In genomic region chr17:39209317-39210092, GRCh38 we compare ENCODE assay signal across 8 cellular contexts. TPM values are rescaled to one million over a fixed set of nuclear protein-coding genes. Genes with fewer than 3 reads are reported as not detected.
DNase-seq lines count a peak whose midpoint lies in the region; ATAC-seq and TF ChIP-seq lines count a peak whose summit lies in the region.

No MANE protein-coding gene starts in this region.

- DNase-seq in T-helper 17 cell (peak; percentile 33 to 47 (median 46)), astrocyte of the cerebellum (ENCODE audit: low read depth) (no peak), GM19238 (ENCODE audit: insufficient read length, low spot score) (no peak)

- peak overlapping the region; percentile 84 for H3K4me2 ChIP-seq in skeletal muscle satellite cell (ENCODE audit: low read length)

- H3K4me1 Mint-ChIP-seq in T-helper 17 cell, result peaks cover 12% of the 10 kb centered on the region

- H3K27me3 ChIP-seq in iPS-18a (ENCODE audit: control insufficient read depth, insufficient read depth, low read length), result peaks cover 9% of the 10 kb centered on the region
- H3K27me3 ChIP-seq in skeletal muscle satellite cell (ENCODE audit: control insufficient read depth, insufficient read depth, low read length), result no peaks in the 10 kb centered on the region

- peaks cover 7% of the 10 kb centered on the region for H3K36me3 ChIP-seq in iPS-18a (ENCODE audit: control insufficient read depth, low read depth, low read length)
- H3K36me3 ChIP-seq in skeletal muscle satellite cell (ENCODE audit: insufficient read depth, low read length), result peaks cover 8% of the 10 kb centered on the region

- H3K27ac ChIP-seq in iPS-18a (ENCODE audit: low read length), result no peak overlapping the region

- ATAC-seq in GM21360 (IDR thresholded peaks at IDR 0.05; ENCODE audit: unreplicated experiment) (peak; percentile 38), T-helper 17 cell (peak; percentile 65), GM19023 (IDR thresholded peaks at IDR 0.05; ENCODE audit: unreplicated experiment) (no peak), GM18498 (IDR thresholded peaks at IDR 0.05; ENCODE audit: unreplicated experiment) (no peak)

- H3K36me3 Mint-ChIP-seq in T-helper 17 cell (ENCODE audit: low read depth), result no peaks in the 10 kb centered on the region

- H3K4me1 ChIP-seq in iPS-18a (ENCODE audit: control insufficient read depth, low read depth, low read length) (peaks cover 4% of the 10 kb centered on the region), skeletal muscle satellite cell (ENCODE audit: control insufficient read depth, insufficient read depth, low read length) (peaks cover 40% of the 10 kb centered on the region)

- no peak overlapping the region for H3K27ac Mint-ChIP-seq in T-helper 17 cell

- in situ Hi-C loops in astrocyte of the cerebellum (cut with HindIII; ENCODE audit: low sequenced_read_pairs), result no loop called here

- peak overlapping the region; percentile 68 for H3K4me3 Mint-ChIP-seq in T-helper 17 cell

- H3K9me3 ChIP-seq in T-helper 17 cell (ENCODE audit: control insufficient read depth, low read length, poor library complexity, severe bottlenecking), result no peaks in the 10 kb centered on the region
- no peaks in the 10 kb centered on the region for H3K9me3 ChIP-seq in iPS-18a (ENCODE audit: control insufficient read depth, low read depth, low read length)
- no peaks in the 10 kb centered on the region for H3K9me3 ChIP-seq in skeletal muscle satellite cell (replicated peaks; ENCODE audit: low read length)

- H3K4me3 ChIP-seq in astrocyte of the cerebellum (ENCODE audit: low read depth, low read length) (peak overlapping the region; percentile 31), iPS-18a (ENCODE audit: low read length) (peak overlapping the region; percentile 29), skeletal muscle satellite cell (ENCODE audit: low read length) (peak overlapping the region; percentile 63)

- TF ChIP-seq CTCF in astrocyte of the cerebellum (IDR thresholded peaks at IDR 0.05; ENCODE audit: low read depth, low read length, missing control alignments), result no peak

- H3K27me3 Mint-ChIP-seq in T-helper 17 cell, result peaks cover 20% of the 10 kb centered on the region

- H3K9ac ChIP-seq in iPS-18a (ENCODE audit: low read length) (no peak overlapping the region), skeletal muscle satellite cell (ENCODE audit: low read depth, low read length) (peak overlapping the region; percentile 76)

RNA-seq across cellular contexts. Expression of gene RPL19, which starts 9.4 kb away (rescaled TPM):
- total RNA-seq in T-helper 17 cell, result 1,000 to 10,000 TPM; 3,035 to 3,199 TPM
- 2,094 and 2,393 TPM in 2 replicates for total RNA-seq in skeletal muscle satellite cell (2012; rRNA removed)

RNA-seq across cellular contexts. Expression of gene CACNB1, which starts 12.0 kb away (rescaled TPM):
- 10 to 100 TPM; 21.4 to 21.9 TPM for total RNA-seq in T-helper 17 cell
- 4.6 and 5.9 TPM in 2 replicates for total RNA-seq in skeletal muscle satellite cell (2012; rRNA removed)

RNA-seq across cellular contexts. Expression of gene STAC2, which starts 16.2 kb away (rescaled TPM):
- not detected for total RNA-seq in T-helper 17 cell
- total RNA-seq in skeletal muscle satellite cell (2012; rRNA removed), result under 0.01 TPM in 2 replicates

RNA-seq across cellular contexts. Expression of gene ARL5C, which starts 43.5 kb away (rescaled TPM):
- total RNA-seq in T-helper 17 cell, result not detected
- not detected in 2 replicates for total RNA-seq in skeletal muscle satellite cell (2012; rRNA removed)

RNA-seq across cellular contexts. Expression of gene PLXDC1, which starts 58.1 kb away (rescaled TPM):
- total RNA-seq in T-helper 17 cell, result 10 to 100 TPM in 1 of 2 donors, 1 to 10 TPM in 1; 7.5 to 11.7 TPM
- total RNA-seq in skeletal muscle satellite cell (2012; rRNA removed), result 0.22 and 0.25 TPM in 2 replicates

Comparison
In these comparisons a context has a peak if more than half of its experiments do, and no peak if none do; other contexts are left out.
1. ATAC-seq: peak in GM21360 (single experiment) and T-helper 17 cell (single experiment); none in GM19023 (single experiment) and GM18498 (single experiment).
2. DNase-seq: peak in T-helper 17 cell (3 of 3); none in astrocyte of the cerebellum (single experiment) and GM19238 (single experiment).
3. Peak in every context shown above with its lines, with median percentiles within 50 percentile points of each other: H3K4me3 ChIP-seq.